ENCODE assay signal across 19 cellular contexts in the genomic region with DNA sequence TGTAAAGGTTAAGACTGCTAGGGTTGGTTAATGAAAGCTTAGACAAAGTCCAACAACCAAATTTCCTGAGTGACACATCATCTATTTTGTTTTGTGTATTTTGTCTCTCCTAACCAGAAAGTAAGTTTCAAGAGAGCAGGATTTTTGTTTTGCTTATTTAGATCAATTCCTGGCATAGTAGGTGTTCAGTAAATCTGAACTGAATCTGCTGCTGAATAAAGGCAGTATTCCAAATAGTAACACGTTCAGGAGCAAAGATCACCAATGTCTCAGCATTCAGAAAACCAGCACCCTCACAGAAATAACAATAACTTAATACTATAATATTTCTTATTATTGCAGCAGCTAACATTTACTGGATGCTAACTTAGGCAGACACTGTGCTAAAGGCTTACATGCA.
"Had no signal": no experiment of that assay in that cellular context is flagged by ENCODE, and none has a peak within 500 bp of the region (broad histone marks: within the 10 kb centered on the region; RNA-seq: fewer than 3 reads in every experiment).

No MANE protein-coding gene starts in this region.

- H3K27me3 Mint-ChIP-seq: activated B cell treated with CpG ODN at 0.5 μM for 24 hours; activated CD4-positive, alpha-beta T cell treated with anti-CD3 and anti-CD28 coated beads for 36 hours; activated naive CD8-positive, alpha-beta T cell treated with anti-CD3 and anti-CD28 coated beads, Interleukin-2, amount 50 U/mL, for 24 hours; dendritic cell treated with granulocyte-macrophage colony-stimulating factor and Interleukin-4, amounts not matched to agents 40 ng/mL and 50 ng/mL, for 4 days; stimulated activated naive CD8-positive, alpha-beta T cell treated with anti-CD3 and anti-CD28 coated beads, Interleukin-15, amount 100 ng/mL, for 72 hours; T-helper 17 cell had no signal

- ATAC-seq: activated CD4-positive, alpha-beta T cell treated with anti-CD3 and anti-CD28 coated beads for 36 hours; left ventricle myocardium superior; T-helper 17 cell had no signal

- H3K4me3 Mint-ChIP-seq: activated B cell treated with CpG ODN at 0.5 μM for 24 hours; activated CD4-positive, alpha-beta T cell treated with anti-CD3 and anti-CD28 coated beads for 36 hours; activated naive CD8-positive, alpha-beta T cell treated with anti-CD3 and anti-CD28 coated beads, Interleukin-2, amount 50 U/mL, for 24 hours; dendritic cell treated with granulocyte-macrophage colony-stimulating factor and Interleukin-4, amounts not matched to agents 40 ng/mL and 50 ng/mL, for 4 days; nephron; T-helper 17 cell had no signal

- DNase-seq: activated B cell treated with CpG ODN at 0.5 μM for 24 hours; activated CD4-positive, alpha-beta T cell treated with anti-CD3 and anti-CD28 coated beads for 36 hours; activated CD4-positive, alpha-beta T cell treated with anti-CD3 and anti-CD28 coated beads, Interleukin-2, amount 50 U/mL, for 4 hours; activated gamma-delta T cell; activated naive CD4-positive, alpha-beta T cell treated with anti-CD3 and anti-CD28 coated beads, Interleukin-2, amount 50 U/mL, for 16 hours; activated naive CD8-positive, alpha-beta T cell treated with anti-CD3 and anti-CD28 coated beads, Interleukin-2, amount 50 U/mL, for 24 hours; activated T-cell treated with anti-CD3 and anti-CD28 coated beads for 4 hours; effector CD4-positive, alpha-beta T cell; foreskin keratinocyte; kidney glomerular epithelial cell; left ventricle myocardium superior; midbrain; ovary; stimulated activated CD4-positive, alpha-beta T cell treated with anti-CD3 and anti-CD28 coated beads, Interleukin-4, amount 100 ng/mL, for 4 hours; stimulated activated naive CD8-positive, alpha-beta T cell treated with anti-CD3 and anti-CD28 coated beads, Interleukin-15, amount 100 ng/mL, for 72 hours; T-helper 17 cell; tibial artery had no signal

- H3K4me1 Mint-ChIP-seq: nephron had no signal

- H3K9me3 Mint-ChIP-seq: activated B cell treated with CpG ODN at 0.5 μM for 24 hours; activated naive CD8-positive, alpha-beta T cell treated with anti-CD3 and anti-CD28 coated beads, Interleukin-2, amount 50 U/mL, for 24 hours; dendritic cell treated with granulocyte-macrophage colony-stimulating factor and Interleukin-4, amounts not matched to agents 40 ng/mL and 50 ng/mL, for 4 days; nephron; stimulated activated naive CD8-positive, alpha-beta T cell treated with anti-CD3 and anti-CD28 coated beads, Interleukin-15, amount 100 ng/mL, for 72 hours had no signal

- H3K27ac Mint-ChIP-seq: activated CD4-positive, alpha-beta T cell treated with anti-CD3 and anti-CD28 coated beads for 36 hours; activated naive CD8-positive, alpha-beta T cell treated with anti-CD3 and anti-CD28 coated beads, Interleukin-2, amount 50 U/mL, for 24 hours; dendritic cell treated with granulocyte-macrophage colony-stimulating factor and Interleukin-4, amounts not matched to agents 40 ng/mL and 50 ng/mL, for 4 days; nephron had no signal
